In the genomic region with DNA sequence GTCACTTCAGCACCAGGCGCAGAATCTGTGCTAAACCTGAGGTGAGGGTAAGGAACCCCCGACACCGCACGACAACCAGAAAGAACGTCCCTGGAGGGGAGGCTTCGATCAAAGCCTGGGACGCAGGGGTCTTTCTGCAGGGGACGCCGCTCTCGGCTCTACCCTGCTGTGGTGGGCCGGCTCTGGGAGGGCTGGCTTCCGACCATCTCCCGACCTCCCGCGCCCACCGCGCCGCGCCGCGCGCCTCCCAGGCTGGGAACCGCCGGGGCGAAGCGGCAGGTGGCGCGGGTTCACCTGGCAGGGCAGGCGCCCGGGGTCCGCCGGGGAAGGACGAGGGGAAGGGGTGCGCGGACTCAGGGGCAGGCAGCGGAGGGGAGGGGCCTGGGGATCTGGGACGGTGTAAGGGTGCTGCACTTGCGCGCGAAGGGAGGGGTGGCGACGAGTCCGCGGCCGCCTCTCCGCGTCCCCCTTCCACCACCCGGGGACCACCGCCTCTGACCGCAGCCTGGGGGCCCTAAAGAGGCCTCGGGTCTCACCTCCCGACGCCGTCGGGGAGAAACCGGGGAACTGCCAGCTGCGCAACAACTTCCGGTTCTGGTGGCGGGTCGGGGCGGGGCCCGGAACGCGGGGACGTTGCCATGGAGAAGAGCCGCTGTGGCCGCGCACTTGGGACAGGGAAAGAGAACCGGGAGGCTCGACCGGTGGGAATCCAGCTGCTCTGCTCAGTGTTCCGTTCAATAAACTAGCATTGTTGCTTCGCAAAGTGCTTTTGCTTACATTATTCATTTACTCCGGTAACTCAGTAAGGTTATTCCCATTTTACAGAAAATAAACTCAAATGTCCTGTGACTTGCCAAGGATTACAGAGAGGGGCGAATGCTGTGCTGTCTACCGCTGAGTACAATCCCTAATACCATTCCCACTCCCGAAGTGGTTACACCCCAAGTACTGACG, we compare ENCODE assay signal across 1 cellular context.
A peak's percentile ranks its signal among the peaks of the same experiment; 100 is the strongest.
TF ChIP-seq lines count a peak whose summit lies in the region.

A gene (minus strand): TSS at position 596 of the 954 bp plus-strand sequence. CDS start 3,045 bp downstream, outside the sequence.

TF ChIP-seq in neural cell, 6 proteins besides CTCF, POLR2A, EP300 and RAD21 (continued from another document):
- TF ChIP-seq, protein P1, sequence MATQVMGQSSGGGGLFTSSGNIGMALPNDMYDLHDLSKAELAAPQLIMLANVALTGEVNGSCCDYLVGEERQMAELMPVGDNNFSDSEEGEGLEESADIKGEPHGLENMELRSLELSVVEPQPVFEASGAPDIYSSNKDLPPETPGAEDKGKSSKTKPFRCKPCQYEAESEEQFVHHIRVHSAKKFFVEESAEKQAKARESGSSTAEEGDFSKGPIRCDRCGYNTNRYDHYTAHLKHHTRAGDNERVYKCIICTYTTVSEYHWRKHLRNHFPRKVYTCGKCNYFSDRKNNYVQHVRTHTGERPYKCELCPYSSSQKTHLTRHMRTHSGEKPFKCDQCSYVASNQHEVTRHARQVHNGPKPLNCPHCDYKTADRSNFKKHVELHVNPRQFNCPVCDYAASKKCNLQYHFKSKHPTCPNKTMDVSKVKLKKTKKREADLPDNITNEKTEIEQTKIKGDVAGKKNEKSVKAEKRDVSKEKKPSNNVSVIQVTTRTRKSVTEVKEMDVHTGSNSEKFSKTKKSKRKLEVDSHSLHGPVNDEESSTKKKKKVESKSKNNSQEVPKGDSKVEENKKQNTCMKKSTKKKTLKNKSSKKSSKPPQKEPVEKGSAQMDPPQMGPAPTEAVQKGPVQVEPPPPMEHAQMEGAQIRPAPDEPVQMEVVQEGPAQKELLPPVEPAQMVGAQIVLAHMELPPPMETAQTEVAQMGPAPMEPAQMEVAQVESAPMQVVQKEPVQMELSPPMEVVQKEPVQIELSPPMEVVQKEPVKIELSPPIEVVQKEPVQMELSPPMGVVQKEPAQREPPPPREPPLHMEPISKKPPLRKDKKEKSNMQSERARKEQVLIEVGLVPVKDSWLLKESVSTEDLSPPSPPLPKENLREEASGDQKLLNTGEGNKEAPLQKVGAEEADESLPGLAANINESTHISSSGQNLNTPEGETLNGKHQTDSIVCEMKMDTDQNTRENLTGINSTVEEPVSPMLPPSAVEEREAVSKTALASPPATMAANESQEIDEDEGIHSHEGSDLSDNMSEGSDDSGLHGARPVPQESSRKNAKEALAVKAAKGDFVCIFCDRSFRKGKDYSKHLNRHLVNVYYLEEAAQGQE (IDR thresholded peaks at IDR 0.05; ENCODE audit: borderline replicate concordance): peak; percentile 20
- TF ChIP-seq MXI1 (conservative IDR thresholded peaks at IDR 0.05; ENCODE audit: poor library complexity, severe bottlenecking) (peak; percentile 33), SMC3 (conservative IDR thresholded peaks at IDR 0.05; ENCODE audit: poor library complexity) (no peak), EZH2 (IDR thresholded peaks at IDR 0.05; ENCODE audit: borderline replicate concordance, insufficient read depth, low read length, poor library complexity, severe bottlenecking) (no peak)
